ENCODE assay signal across 8 cellular contexts in genomic region chr1:156767101-156767878, GRCh38. TPM values are rescaled to one million over a fixed set of nuclear protein-coding genes. Genes with fewer than 3 reads are reported as not detected.
DNase-seq lines count a peak whose midpoint lies in the region; ATAC-seq, FAIRE-seq and TF ChIP-seq lines count a peak whose summit lies in the region.

TSS of gene PRCC (plus strand) at chr1:156767535. CDS start at chr1:156767772, 237 bp downstream.

- FAIRE-seq in TTC549 (lab: Jason Lieb, UNC): peak; percentile 100

- TF ChIP-seq CTCF in 22Rv1 (IDR thresholded peaks at IDR 0.05) (no peak), brain microvascular endothelial cell (IDR thresholded peaks at IDR 0.05; ENCODE audit: low read depth, low read length, missing control alignments) (peak; percentile 10), gastrocnemius medialis (IDR thresholded peaks at IDR 0.05 in 4 of 5, conservative IDR thresholded peaks at IDR 0.05 in 1 of 5) (peak in 1 of 5 experiments; percentile 14)

- peak within 1 kb of the TSS; percentile 95 for H3K4me3 ChIP-seq in brain microvascular endothelial cell (ENCODE audit: low read depth, low read length)
- peak within 1 kb of the TSS; percentile 77 for H3K4me3 ChIP-seq in iPS DF 6.9 (ENCODE audit: low read length)
- peak within 1 kb of the TSS; percentile 76 to 98 (median 90) for H3K4me3 ChIP-seq in gastrocnemius medialis

- no peaks in the 10 kb centered on the region for H3K4me1 ChIP-seq in iPS DF 6.9 (ENCODE audit: control insufficient read depth, insufficient read depth, low read length)
- H3K4me1 ChIP-seq in gastrocnemius medialis: peaks cover 35 to 40% of the 10 kb centered on the region in 2 donors

- intact Hi-C loops in gastrocnemius medialis (cut with DNase I; ENCODE audit: low total_unique reads): loop anchor here (1.0 kb wide), 3 partner anchors 16 to 39 kb away; partner anchors contain the start of genes HDGF, ISG20L2, METTL25B and MRPL24

- H3K9me3 ChIP-seq in iPS DF 6.9 (ENCODE audit: control insufficient read depth, insufficient read depth, low read length): no peaks in the 10 kb centered on the region
- H3K9me3 ChIP-seq in gastrocnemius medialis: no peaks in the 10 kb centered on the region

- in situ Hi-C loops in brain microvascular endothelial cell (cut with HindIII; ENCODE audit: low pct_ligation_motif_present, low sequenced_read_pairs): no loop called here
- in situ Hi-C loops in gastrocnemius medialis (cut with MboI; ENCODE audit: low sequenced_read_pairs in 4 of 4): no loop called here

- peak; percentile 74 to 84 for TF ChIP-seq POLR2A in gastrocnemius medialis (IDR thresholded peaks at IDR 0.05)

- H3K27ac ChIP-seq in 22Rv1 (peak within 1 kb of the TSS; percentile 88), brain microvascular endothelial cell (peak within 1 kb of the TSS; percentile 82), iPS DF 6.9 (ENCODE audit: low read length) (no peak within 1 kb of the TSS), gastrocnemius medialis (peak within 1 kb of the TSS; percentile 87 to 98 (median 94))

- ATAC-seq in GM18519 (IDR thresholded peaks at IDR 0.05; ENCODE audit: low FRiP score, unreplicated experiment) (peak; percentile 80), HG03060 (IDR thresholded peaks at IDR 0.05; ENCODE audit: low read depth, unreplicated experiment) (peak; percentile 82), gastrocnemius medialis (peak; percentile 96)

- H3K27me3 ChIP-seq in brain microvascular endothelial cell (replicated peaks) (no peaks in the 10 kb centered on the region), iPS DF 6.9 (ENCODE audit: control insufficient read depth, insufficient read depth, low read length) (no peaks in the 10 kb centered on the region), gastrocnemius medialis (no peaks in the 10 kb centered on the region)

- DNase-seq in NCI-H2107 (lab: John Stamatoyannopoulos, UW) (peak; percentile 99), brain microvascular endothelial cell (peak; percentile 100), iPS DF 6.9 (ENCODE audit: low read depth, low spot score) (peak; percentile 100), gastrocnemius medialis (peak; percentile 99)

- H3K36me3 ChIP-seq in brain microvascular endothelial cell (replicated peaks) (peaks cover 9% of the 10 kb centered on the region), iPS DF 6.9 (ENCODE audit: control insufficient read depth, insufficient read depth, low read length) (no peaks in the 10 kb centered on the region; the same call in 1 of the 2 replicates), gastrocnemius medialis (peaks cover 0 to 9% of the 10 kb centered on the region in 2 donors)

- no CpG with 5 or more reads among the region's 50 CpGs for WGBS in iPS DF 6.9 (ENCODE audit: insufficient coverage, insufficient read length)

RNA-seq across cellular contexts. Expression of gene PRCC, which starts in this region (rescaled TPM):
- 10 to 100 TPM; 42.8 to 62.3 (median 46.5) TPM for total RNA-seq in gastrocnemius medialis
